ENCODE assay signal across 30 cellular contexts in genomic region chr15:93045191-93045785, GRCh38. TPM values are rescaled to one million over a fixed set of nuclear protein-coding genes. Genes with fewer than 3 reads are reported as not detected.
"Had no signal": no experiment of that assay in that cellular context is flagged by ENCODE, and none has a peak within 500 bp of the region (broad histone marks: within the 10 kb centered on the region; RNA-seq: fewer than 3 reads in every experiment).

No MANE protein-coding gene starts in this region.

- H3K79me2 ChIP-seq: parathyroid adenoma had no signal

- H3K27ac ChIP-seq: cardiac muscle cell, foreskin keratinocyte, heart right ventricle, left lung, parathyroid adenoma, spleen, testis, vagina had no signal

- H3K4me3 ChIP-seq: cardiac muscle cell, heart right ventricle, left lung, spleen, testis, vagina had no signal

- H3K36me3 ChIP-seq: cardiac muscle cell had no signal

- H3K4me1 ChIP-seq: foreskin keratinocyte, parathyroid adenoma had no signal

- H3K4me1 Mint-ChIP-seq: endodermal cell had no signal

- H3K27me3 ChIP-seq: cardiac muscle cell, heart right ventricle, testis, vagina had no signal

- H3K36me3 Mint-ChIP-seq: activated CD8-positive, alpha-beta memory T cell treated with anti-CD3 and anti-CD28 coated beads, Interleukin-2, amount 10 ng/mL, durations not matched to agents 7 days and 5 days had no signal

- H3K27ac Mint-ChIP-seq: activated B cell treated with CpG ODN at 0.5 μM for 24 hours; activated CD8-positive, alpha-beta memory T cell treated with anti-CD3 and anti-CD28 coated beads, Interleukin-2, amount 10 ng/mL, durations not matched to agents 7 days and 5 days; activated CD8-positive, alpha-beta T cell treated with anti-CD3 and anti-CD28 coated beads, Interleukin-2, amount 10 ng/mL, durations not matched to agents 7 days and 5 days; activated naive CD4-positive, alpha-beta T cell treated with anti-CD3 and anti-CD28 coated beads, Interleukin-2, amount 50 U/mL, for 24 hours; activated naive CD8-positive, alpha-beta T cell treated with anti-CD3 and anti-CD28 coated beads, Interleukin-2, amount 50 U/mL, for 24 hours; activated T-helper 2 cell treated with anti-CD3 and anti-CD28 coated beads, Interferon-gamma antibody, Interleukin-2, Interleukin-4, amounts not matched to agents 10 μg/mL and 5 μg/mL and 100 μg/mL, durations not matched to agents 14 hours and 24 hours and 36 hours; endodermal cell; nephron progenitor cell; T-helper 2 cell treated with Interferon-gamma antibody and Interleukin-4, amounts not matched to agents 5 μg/mL and 100 μg/mL, for 36 hours had no signal

- H3K9me3 Mint-ChIP-seq: activated naive CD4-positive, alpha-beta T cell treated with anti-CD3 and anti-CD28 coated beads, Interleukin-2, amount 50 U/mL, for 24 hours had no signal

- H3K9ac ChIP-seq: parathyroid adenoma had no signal

- H3K4me3 Mint-ChIP-seq: activated B cell treated with CpG ODN at 0.5 μM for 24 hours; activated CD8-positive, alpha-beta memory T cell treated with anti-CD3 and anti-CD28 coated beads, Interleukin-2, amount 10 ng/mL, durations not matched to agents 7 days and 5 days; activated CD8-positive, alpha-beta T cell treated with anti-CD3 and anti-CD28 coated beads, Interleukin-2, amount 10 ng/mL, durations not matched to agents 7 days and 5 days; activated naive CD4-positive, alpha-beta T cell treated with anti-CD3 and anti-CD28 coated beads, Interleukin-2, amount 50 U/mL, for 24 hours; activated naive CD8-positive, alpha-beta T cell treated with anti-CD3 and anti-CD28 coated beads, Interleukin-2, amount 50 U/mL, for 24 hours; endodermal cell; naive B cell; nephron progenitor cell; T-helper 2 cell treated with Interferon-gamma antibody and Interleukin-4, amounts not matched to agents 5 μg/mL and 100 μg/mL, for 36 hours had no signal

- DNase-seq: activated B cell treated with CpG ODN at 0.5 μM for 24 hours; activated CD4-positive, alpha-beta T cell treated with anti-CD3 and anti-CD28 coated beads, Interleukin-2, amount 50 U/mL, for 1 hour; activated CD8-positive, alpha-beta memory T cell treated with anti-CD3 and anti-CD28 coated beads, Interleukin-2, amount 10 ng/mL, durations not matched to agents 7 days and 5 days; activated CD8-positive, alpha-beta T cell treated with anti-CD3 and anti-CD28 coated beads, Interleukin-2, amount 10 ng/mL, durations not matched to agents 7 days and 5 days; activated naive CD8-positive, alpha-beta T cell treated with anti-CD3 and anti-CD28 coated beads, Interleukin-2, amount 50 U/mL, for 24 hours; activated T-cell treated with anti-CD3 and anti-CD28 coated beads, Interleukin-2, amount 50 U/mL, for 48 hours; amygdala; cortex of kidney; endodermal cell; foreskin keratinocyte; heart right ventricle; mammary epithelial cell; naive B cell; nephron progenitor cell; occipital lobe; right cardiac atrium; spleen; stimulated activated naive CD4-positive, alpha-beta T cell treated with Interleukin-2 at 50 U/mL for 16 hours; testis; trophoblast cell had no signal

- H3K27me3 Mint-ChIP-seq: activated CD8-positive, alpha-beta memory T cell treated with anti-CD3 and anti-CD28 coated beads, Interleukin-2, amount 10 ng/mL, durations not matched to agents 7 days and 5 days had no signal

- H2AFZ ChIP-seq: parathyroid adenoma had no signal

- H3K9me3 ChIP-seq: testis, vagina had no signal

- ATAC-seq: activated CD8-positive, alpha-beta memory T cell treated with anti-CD3 and anti-CD28 coated beads, Interleukin-2, amount 10 ng/mL, durations not matched to agents 7 days and 5 days; activated CD8-positive, alpha-beta T cell treated with anti-CD3 and anti-CD28 coated beads, Interleukin-2, amount 10 ng/mL, durations not matched to agents 7 days and 5 days; activated naive CD8-positive, alpha-beta T cell treated with anti-CD3 and anti-CD28 coated beads, Interleukin-2, amount 50 U/mL, for 24 hours; esophagus mucosa; foreskin keratinocyte; left lung; SK-N-SH treated with all-trans-retinoic acid at 6 μM for 48 hours had no signal

RNA-seq across cellular contexts. Expression of gene RGMA, which starts 43.7 kb away (rescaled TPM):
- total RNA-seq: activated B cell treated with CpG ODN at 0.5 μM for 24 hours; activated CD8-positive, alpha-beta T cell treated with anti-CD3 and anti-CD28 coated beads, Interleukin-2, amount 10 ng/mL, durations not matched to agents 7 days and 5 days; activated T-helper 2 cell treated with anti-CD3 and anti-CD28 coated beads, Interferon-gamma antibody, Interleukin-2, Interleukin-4, amounts not matched to agents 10 μg/mL and 5 μg/mL and 100 μg/mL, durations not matched to agents 14 hours and 24 hours and 36 hours; pulmonary artery endothelial cell had no signal
